ENCODE assay signal across 1 cellular context in the genomic region with DNA sequence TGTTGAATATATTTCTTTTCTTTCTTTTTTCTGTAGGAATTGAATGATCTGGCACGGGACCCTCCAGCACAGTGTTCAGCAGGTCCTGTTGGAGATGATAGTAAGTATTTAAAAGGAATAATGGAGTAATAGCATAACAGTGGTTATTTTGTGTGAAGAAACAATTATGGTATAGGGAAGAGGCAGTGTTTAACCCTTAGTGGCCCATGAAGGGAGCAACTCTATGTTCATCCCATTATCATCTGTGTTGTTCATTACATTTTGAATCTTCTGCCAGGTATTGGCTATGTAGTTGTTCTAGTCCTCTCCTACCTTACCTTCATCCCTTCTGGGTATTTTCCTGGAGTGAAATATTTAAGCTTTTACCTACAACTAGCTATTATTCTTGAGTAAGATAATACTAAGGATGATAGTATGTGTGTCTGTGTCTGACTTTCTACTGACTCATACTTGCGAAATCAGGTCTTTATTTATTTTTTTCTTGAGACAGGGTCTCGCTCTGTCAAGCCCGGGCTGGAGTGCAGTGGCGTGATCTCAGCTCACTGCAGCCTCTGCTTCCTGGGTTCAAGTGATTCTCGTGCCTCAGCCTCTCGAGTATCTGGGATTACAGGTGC.
TF ChIP-seq lines count a peak whose summit lies in the region.

No MANE protein-coding gene starts in this region.

TF ChIP-seq in HepG2, 621 proteins besides CTCF, POLR2A, EP300 and RAD21:
- TF ChIP-seq, protein P1, sequence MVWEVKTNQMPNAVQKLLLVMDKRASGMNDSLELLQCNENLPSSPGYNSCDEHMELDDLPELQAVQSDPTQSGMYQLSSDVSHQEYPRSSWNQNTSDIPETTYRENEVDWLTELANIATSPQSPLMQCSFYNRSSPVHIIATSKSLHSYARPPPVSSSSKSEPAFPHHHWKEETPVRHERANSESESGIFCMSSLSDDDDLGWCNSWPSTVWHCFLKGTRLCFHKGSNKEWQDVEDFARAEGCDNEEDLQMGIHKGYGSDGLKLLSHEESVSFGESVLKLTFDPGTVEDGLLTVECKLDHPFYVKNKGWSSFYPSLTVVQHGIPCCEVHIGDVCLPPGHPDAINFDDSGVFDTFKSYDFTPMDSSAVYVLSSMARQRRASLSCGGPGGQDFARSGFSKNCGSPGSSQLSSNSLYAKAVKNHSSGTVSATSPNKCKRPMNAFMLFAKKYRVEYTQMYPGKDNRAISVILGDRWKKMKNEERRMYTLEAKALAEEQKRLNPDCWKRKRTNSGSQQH (CRISPR knock-in tag; IDR thresholded peaks at IDR 0.05; ENCODE audit: low read depth) = no peak
- TF ChIP-seq RAD51 (IDR thresholded peaks at IDR 0.05; ENCODE audit: borderline replicate concordance) (no peak), FOSL2 (CRISPR knock-in tag; IDR thresholded peaks at IDR 0.05) (peak; percentile 55), NCOA2 (CRISPR knock-in tag; IDR thresholded peaks at IDR 0.05) (no peak), ZNF746 (CRISPR knock-in tag; IDR thresholded peaks at IDR 0.05) (no peak), CEBPB (IDR thresholded peaks at IDR 0.05; ENCODE audit: borderline replicate concordance, low read depth, low read length) (peak; percentile 36; the same call in 1 of the 2 replicates), ZNF30 (CRISPR knock-in tag; IDR thresholded peaks at IDR 0.05) (no peak), ZBTB7B (CRISPR knock-in tag; IDR thresholded peaks at IDR 0.05) (no peak), ZNF180 (CRISPR knock-in tag; IDR thresholded peaks at IDR 0.05; ENCODE audit: borderline replicate concordance, low read depth) (no peak), ZC3H13 (CRISPR knock-in tag; IDR thresholded peaks at IDR 0.05) (no peak), FOXA1 (IDR thresholded peaks at IDR 0.05) (no peak), FOXA1 (CRISPR knock-in tag; IDR thresholded peaks at IDR 0.05) (no peak), TBL1XR1 (IDR thresholded peaks at IDR 0.05; ENCODE audit: borderline replicate concordance, low read length, partially characterized antibody) (no peak), ZKSCAN1 (IDR thresholded peaks at IDR 0.05; ENCODE audit: low read length) (no peak), RCOR2 (CRISPR knock-in tag; IDR thresholded peaks at IDR 0.05) (no peak), JARID2 (CRISPR knock-in tag; IDR thresholded peaks at IDR 0.05; ENCODE audit: insufficient replicate concordance) (no peak), CENPX (CRISPR knock-in tag; IDR thresholded peaks at IDR 0.05) (no peak), CEBPG (CRISPR knock-in tag; IDR thresholded peaks at IDR 0.05) (0 out of 2 replicates have a peak, but pooled peaks have one; percentile 29), ZZZ3 (CRISPR knock-in tag; IDR thresholded peaks at IDR 0.05; ENCODE audit: borderline replicate concordance) (no peak), POLR2AphosphoS5 (IDR thresholded peaks at IDR 0.05; ENCODE audit: low read depth, low read length) (no peak), ZNF652 (CRISPR knock-in tag; IDR thresholded peaks at IDR 0.05; ENCODE audit: borderline replicate concordance, low read depth) (peak; percentile 90), FOXK1 (CRISPR knock-in tag; IDR thresholded peaks at IDR 0.05; ENCODE audit: borderline replicate concordance, low read depth) (no peak), HOXA9 (CRISPR knock-in tag; IDR thresholded peaks at IDR 0.05; ENCODE audit: borderline replicate concordance) (no peak), HDAC6 (IDR thresholded peaks at IDR 0.05; ENCODE audit: low read depth, low read length) (no peak), ARNT2 (CRISPR knock-in tag; IDR thresholded peaks at IDR 0.05; ENCODE audit: low read depth) (no peak)
- TF ChIP-seq, protein P2, sequence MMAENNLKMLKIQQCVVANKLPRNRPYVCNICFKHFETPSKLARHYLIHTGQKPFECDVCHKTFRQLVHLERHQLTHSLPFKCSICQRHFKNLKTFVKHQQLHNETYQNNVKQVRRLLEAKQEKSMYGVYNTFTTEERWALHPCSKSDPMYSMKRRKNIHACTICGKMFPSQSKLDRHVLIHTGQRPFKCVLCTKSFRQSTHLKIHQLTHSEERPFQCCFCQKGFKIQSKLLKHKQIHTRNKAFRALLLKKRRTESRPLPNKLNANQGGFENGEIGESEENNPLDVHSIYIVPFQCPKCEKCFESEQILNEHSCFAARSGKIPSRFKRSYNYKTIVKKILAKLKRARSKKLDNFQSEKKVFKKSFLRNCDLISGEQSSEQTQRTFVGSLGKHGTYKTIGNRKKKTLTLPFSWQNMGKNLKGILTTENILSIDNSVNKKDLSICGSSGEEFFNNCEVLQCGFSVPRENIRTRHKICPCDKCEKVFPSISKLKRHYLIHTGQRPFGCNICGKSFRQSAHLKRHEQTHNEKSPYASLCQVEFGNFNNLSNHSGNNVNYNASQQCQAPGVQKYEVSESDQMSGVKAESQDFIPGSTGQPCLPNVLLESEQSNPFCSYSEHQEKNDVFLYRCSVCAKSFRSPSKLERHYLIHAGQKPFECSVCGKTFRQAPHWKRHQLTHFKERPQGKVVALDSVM (CRISPR knock-in tag; IDR thresholded peaks at IDR 0.05) = 0 out of 2 replicates have a peak, but pooled peaks have one; percentile 21
- TF ChIP-seq, protein P3, sequence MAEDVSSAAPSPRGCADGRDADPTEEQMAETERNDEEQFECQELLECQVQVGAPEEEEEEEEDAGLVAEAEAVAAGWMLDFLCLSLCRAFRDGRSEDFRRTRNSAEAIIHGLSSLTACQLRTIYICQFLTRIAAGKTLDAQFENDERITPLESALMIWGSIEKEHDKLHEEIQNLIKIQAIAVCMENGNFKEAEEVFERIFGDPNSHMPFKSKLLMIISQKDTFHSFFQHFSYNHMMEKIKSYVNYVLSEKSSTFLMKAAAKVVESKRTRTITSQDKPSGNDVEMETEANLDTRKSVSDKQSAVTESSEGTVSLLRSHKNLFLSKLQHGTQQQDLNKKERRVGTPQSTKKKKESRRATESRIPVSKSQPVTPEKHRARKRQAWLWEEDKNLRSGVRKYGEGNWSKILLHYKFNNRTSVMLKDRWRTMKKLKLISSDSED (CRISPR knock-in tag; IDR thresholded peaks at IDR 0.05) = no peak
TF ChIP-seq in HepG2: peak in this region for 5.
